28 cellular contexts compared by ENCODE assay signal in the genomic region with DNA sequence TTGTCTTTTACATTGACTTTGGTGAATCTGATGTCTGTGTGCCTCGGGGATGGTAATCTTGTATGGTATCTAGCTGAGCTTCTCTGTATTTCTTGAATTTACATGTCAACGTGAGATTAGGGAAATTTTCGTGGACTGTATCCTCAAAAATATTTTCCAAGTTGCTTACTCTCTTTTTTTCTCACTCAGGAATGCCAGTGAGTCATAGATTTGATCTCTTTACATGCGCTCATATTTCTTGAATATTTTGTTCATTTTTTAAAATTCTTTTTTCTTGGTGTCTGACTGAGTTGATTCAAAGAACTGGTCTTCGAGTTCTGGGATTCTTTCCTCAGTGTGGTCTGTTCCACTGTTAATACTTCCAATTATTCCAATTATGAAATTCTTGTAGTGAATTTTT.
A peak's percentile ranks its signal among the peaks of the same experiment; 100 is the strongest.
DNase-seq lines count a peak whose midpoint lies in the region; ATAC-seq, FAIRE-seq and TF ChIP-seq lines count a peak whose summit lies in the region.
"Had no signal": no experiment of that assay in that cellular context is flagged by ENCODE, and none has a peak within 500 bp of the region (broad histone marks: within the 10 kb centered on the region; RNA-seq: fewer than 3 reads in every experiment).

No MANE protein-coding gene starts in this region.

- H3K4me2 ChIP-seq in SK-N-SH (no peak overlapping the region), H1 (ENCODE audit: insufficient read depth in 1 of 2, low read depth in 2 of 2, low read length in 2 of 2) (no peak overlapping the region)

- no peak overlapping the region for H3K9ac ChIP-seq in SK-N-SH
- no peak overlapping the region for H3K9ac ChIP-seq in H1 (replicated peaks in 1 of 4; ENCODE audit: extremely low read depth in 1 of 4, low read depth in 3 of 4, low read length in 3 of 4)

- 58% methylated on average over 5 of the region's 5 CpGs for WGBS in SK-N-SH (ENCODE audit: low lambda C conversion rate)
- 89% methylated on average over 5 of the region's 5 CpGs; no CpG with 5 or more reads in 1 of the 2 experiments for WGBS in H1 (ENCODE audit: extremely low coverage in 1 of 2, insufficient coverage in 1 of 2, insufficient read length in 1 of 2, insufficient replicate concordance in 2 of 2, low coverage in 1 of 2, low lambda C conversion rate in 2 of 2, missing lambda C conversion rate in 1 of 2), 2 experiments

- H3K36me3 ChIP-seq in SK-N-SH (replicated peaks in 1 of 2; ENCODE audit: control insufficient read depth in 1 of 2, insufficient read depth in 2 of 2, low read length in 1 of 2) (no peaks in the 10 kb centered on the region), H1 (ENCODE audit: control insufficient read depth in 2 of 4, insufficient read depth in 4 of 4, low read length in 3 of 4) (no peaks in the 10 kb centered on the region; a peak in 1 of 8 replicates), vagina (no peaks in the 10 kb centered on the region)

- H3K4ac ChIP-seq in H1 (replicated peaks; ENCODE audit: insufficient read length, low read depth, low read length), result no peak overlapping the region

- no peaks in the 10 kb centered on the region for H3K23me2 ChIP-seq in H1 (ENCODE audit: low read depth, low read length)

- no peak overlapping the region for H4K91ac ChIP-seq in H1 (replicated peaks; ENCODE audit: insufficient read length, low read length)

- H3K23ac ChIP-seq in H1 (ENCODE audit: insufficient read length), result no peak overlapping the region

- no peaks in the 10 kb centered on the region for H3K27me3 ChIP-seq in SK-N-SH (ENCODE audit: insufficient read depth)
- no peaks in the 10 kb centered on the region for H3K27me3 ChIP-seq in H1 (replicated peaks in 1 of 4; ENCODE audit: control insufficient read depth in 3 of 4, extremely low read depth in 1 of 4, insufficient read depth in 3 of 4, low read length in 3 of 4)
- H3K27me3 ChIP-seq in dorsolateral prefrontal cortex, result no peaks in the 10 kb centered on the region
- no peaks in the 10 kb centered on the region for H3K27me3 ChIP-seq in vagina
- H3K27me3 ChIP-seq: testis had no signal

- intact Hi-C loops in dorsolateral prefrontal cortex (cut with DNase I), result no loop called here
- intact Hi-C loops in vagina (cut with DNase I), result no loop called here

- TF ChIP-seq CTCF in SK-N-SH (IDR thresholded peaks at IDR 0.05) (no peak), H1 (IDR thresholded peaks at IDR 0.05; ENCODE audit: control extremely low read depth in 1 of 3, insufficient read depth in 1 of 3, low read depth in 1 of 3, low read length in 3 of 3) (no peak), dorsolateral prefrontal cortex (IDR thresholded peaks at IDR 0.05 in 54 of 56, conservative IDR thresholded peaks at IDR 0.05 in 2 of 56; ENCODE audit: low read depth in 1 of 56, partially characterized antibody in 56 of 56) (no peak), vagina (IDR thresholded peaks at IDR 0.05) (no peak)

- H3K79me1 ChIP-seq in H1 (ENCODE audit: low read depth, low read length), result no peaks in the 10 kb centered on the region

- H2BK20ac ChIP-seq in H1 (ENCODE audit: low read length), result no peak overlapping the region

- CTCF ChIA-PET in SK-N-SH (lab: Yijun Ruan, JAX), result interaction anchor here (1.3 kb wide), 1 partner anchor 11 kb away, joined by 3 read pairs; no protein-coding TSS in a partner anchor
- CTCF ChIA-PET in H1 (lab: Charles Lee; ENCODE audit: partially characterized antibody), result interaction anchor here (1.0 kb wide), 1 partner anchor 222 kb away, joined by 3 read pairs; no protein-coding TSS in a partner anchor

- H3F3A ChIP-seq in SK-N-SH (replicated peaks; ENCODE audit: insufficient read depth), result no peaks in the 10 kb centered on the region

- H4K20me1 ChIP-seq in SK-N-SH (ENCODE audit: insufficient read depth) (no peaks in the 10 kb centered on the region), H1 (replicated peaks in 1 of 2; ENCODE audit: control insufficient read depth in 1 of 2, insufficient read depth in 2 of 2, low read length in 2 of 2) (no peaks in the 10 kb centered on the region)

- no peak overlapping the region for H2BK5ac ChIP-seq in H1 (ENCODE audit: low read depth, low read length)

- H3K9me3 ChIP-seq in SK-N-SH, result no peaks in the 10 kb centered on the region
- H3K9me3 ChIP-seq in H1 (ENCODE audit: insufficient read depth in 2 of 2, low read depth in 1 of 2, low read length in 1 of 2), result peaks cover 9 to 17% of the 10 kb centered on the region in 2 experiments
- H3K9me3 ChIP-seq in vagina, result no peaks in the 10 kb centered on the region
- H3K9me3 ChIP-seq: testis had no signal

- TF ChIP-seq POLR2A in H1 (IDR thresholded peaks at IDR 0.05; ENCODE audit: control extremely low read depth in 1 of 2, low read depth in 2 of 2, low read length in 2 of 2) (no peak), erythroblast (IDR thresholded peaks at IDR 0.05; ENCODE audit: low read length) (no peak), vagina (IDR thresholded peaks at IDR 0.05) (no peak)

- H3K4me3 ChIP-seq in SK-N-SH (ENCODE audit: low read depth in 2 of 2, low read length in 1 of 2), result no peak overlapping the region
- no peak overlapping the region for H3K4me3 ChIP-seq in H1 (ENCODE audit: extremely low read depth in 1 of 4, insufficient read depth in 2 of 4, low read depth in 3 of 4, low read length in 4 of 4)
- H3K4me3 ChIP-seq in dorsolateral prefrontal cortex, result no peak overlapping the region
- no peak overlapping the region for H3K4me3 ChIP-seq in vagina
- H3K4me3 ChIP-seq: testis had no signal

- peak; percentile 28 for FAIRE-seq in H1 (lab: Jason Lieb, UNC)

- ATAC-seq in GM18909 (IDR thresholded peaks at IDR 0.05; ENCODE audit: poor library complexity, unreplicated experiment), result no peak
- ATAC-seq: activated CD8-positive, alpha-beta memory T cell treated with anti-CD3 and anti-CD28 coated beads, Interleukin-2, amount 10 ng/mL, durations not matched to agents 7 days and 5 days; activated T-cell treated with anti-CD3 and anti-CD28 coated beads, Interleukin-2, amount 50 U/mL, for 72 hours; naive thymus-derived CD4-positive, alpha-beta T cell; Panc1 had no signal

- no peak overlapping the region for H3K14ac ChIP-seq in H1 (ENCODE audit: insufficient read length)

- H2BK120ac ChIP-seq in H1 (replicated peaks; ENCODE audit: low read depth, low read length), result no peak overlapping the region

- no peaks in the 10 kb centered on the region for H3K9me2 ChIP-seq in SK-N-SH

- H3K79me2 ChIP-seq in SK-N-SH (ENCODE audit: insufficient read depth) (no peaks in the 10 kb centered on the region), H1 (ENCODE audit: control insufficient read depth in 1 of 2, insufficient read depth in 2 of 2, low read length in 2 of 2) (no peaks in the 10 kb centered on the region)

- H2AFZ ChIP-seq in SK-N-SH (ENCODE audit: low read depth) (no peak overlapping the region), H1 (ENCODE audit: low read length) (no peak overlapping the region)

- no peak overlapping the region for H2AK5ac ChIP-seq in H1 (ENCODE audit: low read depth, low read length)

- H3K4me1 ChIP-seq in SK-N-SH (ENCODE audit: control insufficient read depth in 1 of 2, insufficient read depth in 2 of 2, low read depth in 1 of 2, low read length in 1 of 2) (no peaks in the 10 kb centered on the region), H1 (replicated peaks in 1 of 4; ENCODE audit: control insufficient read depth in 3 of 4, insufficient read depth in 4 of 4, low read length in 3 of 4) (no peaks in the 10 kb centered on the region), vagina (no peaks in the 10 kb centered on the region)
- H3K4me1 ChIP-seq: testis had no signal

- no peak overlapping the region for H4K8ac ChIP-seq in H1 (ENCODE audit: extremely low read depth, insufficient read depth, low read length)

- H3K18ac ChIP-seq in H1 (ENCODE audit: extremely low read depth, low read length), result no peak overlapping the region

- no peak for TF ChIP-seq EP300 in SK-N-SH (IDR thresholded peaks at IDR 0.05; ENCODE audit: borderline replicate concordance in 1 of 2, low read depth in 1 of 2, low read length in 1 of 2)
- TF ChIP-seq EP300 in H1 (IDR thresholded peaks at IDR 0.05; ENCODE audit: borderline replicate concordance in 1 of 2, low read depth in 2 of 2, low read length in 2 of 2), result no peak

- no peak overlapping the region for H2BK12ac ChIP-seq in H1 (ENCODE audit: low read depth, low read length)

- no peak overlapping the region for H2BK15ac ChIP-seq in H1 (ENCODE audit: low read length)

- H4K5ac ChIP-seq in H1 (ENCODE audit: insufficient read length, low read depth, low read length), result no peak overlapping the region

- no peak for TF ChIP-seq RAD21 in SK-N-SH (IDR thresholded peaks at IDR 0.05; ENCODE audit: low read length)
- TF ChIP-seq RAD21 in H1 (IDR thresholded peaks at IDR 0.05 in 1 of 2, conservative IDR thresholded peaks at IDR 0.05 in 1 of 2; ENCODE audit: low read depth in 2 of 2, low read length in 2 of 2), result no peak

- H3K56ac ChIP-seq in H1 (replicated peaks; ENCODE audit: insufficient read length, low read depth, low read length), result no peak overlapping the region

- POLR2A ChIA-PET in SK-N-SH (lab: Yijun Ruan, JAX), result no interaction called here
- POLR2A ChIA-PET in H1 (lab: Charles Lee; ENCODE audit: partially characterized antibody), result no interaction called here

- H3K27ac ChIP-seq in SK-N-SH (ENCODE audit: low read depth in 2 of 2, low read length in 1 of 2), result peak overlapping the region in 1 of 2 experiments; percentile 48; a peak in 1 of 4 replicates
- H3K27ac ChIP-seq in H1 (ENCODE audit: low read depth, low read length), result no peak overlapping the region
- H3K27ac ChIP-seq in dorsolateral prefrontal cortex, result no peak overlapping the region
- no peak overlapping the region for H3K27ac ChIP-seq in vagina
- H3K27ac ChIP-seq: testis had no signal

- DNase-seq in ELR (ENCODE audit: low read depth) (peak; percentile 62), SK-N-SH (no peak), H1 (ENCODE audit: low read depth in 1 of 2, low spot score in 2 of 2) (no peak), myocyte (ENCODE audit: low read depth) (peak; percentile 44), erythroblast (lab: John Stamatoyannopoulos, UW) (no peak), dorsolateral prefrontal cortex (no peak), vagina (ENCODE audit: extremely low spot score in 2 of 2) (no peak)
- DNase-seq: activated CD4-positive, alpha-beta T cell treated with anti-CD3 and anti-CD28 coated beads, Interleukin-2, amount 10 ng/mL, durations not matched to agents 7 days and 5 days; activated CD8-positive, alpha-beta memory T cell treated with anti-CD3 and anti-CD28 coated beads, Interleukin-2, amount 10 ng/mL, durations not matched to agents 7 days and 5 days; activated naive CD4-positive, alpha-beta T cell treated with Interleukin-2 at 50 U/mL for 16 hours; activated T-cell treated with anti-CD3 and anti-CD28 coated beads, Interleukin-2, amount 50 U/mL, for 72 hours; amniotic stem cell; CD8-positive, alpha-beta memory T cell; DMS53; GF-D8; glutamatergic neuron; islet precursor cell; naive thymus-derived CD4-positive, alpha-beta T cell; NCI-H1048; NCI-H1694 treated with DMSO at 0.1 percent for 48 hours; NCI-H2171 treated with DMSO at 0.1 percent for 48 hours; NCI-H524 treated with DMSO at 0.1 percent for 48 hours; NK-92 treated with Interleukin-12 subunit alpha and Interleukin-12 subunit beta, amount 100 ng/mL, for 24 hours; SIG-M5; stimulated activated naive CD8-positive, alpha-beta T cell treated with anti-CD3 and anti-CD28 coated beads, Interleukin-15, Interleukin-2, amounts not matched to agents 100 U/mL and 50 U/mL, for 24 hours; testis had no signal

TF ChIP-seq in H1, 55 proteins besides CTCF, POLR2A, EP300 and RAD21 (continues in another document):
- no peak for TF ChIP-seq RNF2 (IDR thresholded peaks at IDR 0.05; ENCODE audit: borderline replicate concordance, low read depth, low read length, missing control alignments, poor library complexity, severe bottlenecking)

Comparison
In these comparisons a context has a peak if more than half of its experiments do, and no peak if none do; other contexts are left out.
1. DNase-seq: peak in ELR (single experiment) and myocyte (single experiment); none in SK-N-SH (single experiment), H1 (0 of 2), erythroblast (0 of 2), dorsolateral prefrontal cortex (0 of 10) and vagina (0 of 2).